8 cellular contexts compared by ENCODE assay signal in the genomic region with DNA sequence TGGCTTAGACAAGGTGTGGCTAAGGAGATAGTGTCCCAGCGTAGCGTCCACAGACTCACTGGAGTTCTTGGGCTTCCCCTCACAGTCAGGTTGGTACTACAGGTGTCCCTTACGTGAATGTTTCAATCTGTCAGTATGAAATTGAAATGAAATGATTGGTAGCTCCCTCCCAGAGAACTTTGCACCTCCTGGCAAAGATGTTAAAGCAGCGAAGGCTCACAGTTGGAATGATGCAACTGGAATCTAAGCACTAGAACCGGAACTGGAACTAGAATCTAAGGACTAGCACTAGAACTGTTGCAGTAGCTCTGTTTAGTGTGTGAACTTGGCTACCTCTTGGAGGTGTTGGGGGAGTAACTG. TPM values are rescaled to one million over a fixed set of nuclear protein-coding genes. Genes with fewer than 3 reads are reported as not detected.
DNase-seq lines count a peak whose midpoint lies in the region; ATAC-seq and TF ChIP-seq lines count a peak whose summit lies in the region.

No MANE protein-coding gene starts in this region.

- H3K4me1 ChIP-seq in SK-N-SH (ENCODE audit: control insufficient read depth in 1 of 2, insufficient read depth in 2 of 2, low read depth in 1 of 2, low read length in 1 of 2): peaks cover 16 to 17% of the 10 kb centered on the region in 2 experiments

- no peak for TF ChIP-seq CTCF in SK-N-SH (IDR thresholded peaks at IDR 0.05)

- H3K27me3 ChIP-seq in SK-N-SH (ENCODE audit: insufficient read depth): no peaks in the 10 kb centered on the region

- peaks cover 9 to 10% of the 10 kb centered on the region in 2 experiments for H3K36me3 ChIP-seq in SK-N-SH (replicated peaks in 1 of 2; ENCODE audit: control insufficient read depth in 1 of 2, insufficient read depth in 2 of 2, low read length in 1 of 2)

- H3F3A ChIP-seq in SK-N-SH (replicated peaks; ENCODE audit: insufficient read depth): peaks cover 7% of the 10 kb centered on the region

- no peaks in the 10 kb centered on the region for H4K20me1 ChIP-seq in SK-N-SH (ENCODE audit: insufficient read depth)

- CTCF ChIA-PET in SK-N-SH (lab: Yijun Ruan, JAX): interaction anchor here (1.3 to 4.1 kb wide), 3 partner anchors 10 to 101 kb away, joined by 3 to 19 read pairs (median 5); a partner anchor contains a TSS

- peaks cover 65% of the 10 kb centered on the region for H3K79me2 ChIP-seq in SK-N-SH (ENCODE audit: insufficient read depth)

- peak overlapping the region; percentile 82 for H3K9ac ChIP-seq in SK-N-SH

- no peak for TF ChIP-seq EP300 in SK-N-SH (IDR thresholded peaks at IDR 0.05; ENCODE audit: borderline replicate concordance in 1 of 2, low read depth in 1 of 2, low read length in 1 of 2)

- ATAC-seq in SK-N-SH treated with all-trans-retinoic acid at 6 μM for 48 hours: no peak; the same call in 2 of the 3 replicates
- no peak for ATAC-seq in HG03045 (IDR thresholded peaks at IDR 0.05; ENCODE audit: unreplicated experiment)
- ATAC-seq in HG03097 (IDR thresholded peaks at IDR 0.05; ENCODE audit: low FRiP score, unreplicated experiment): no peak

- peak overlapping the region in 1 of 2 experiments; percentile 67; a peak in 1 of 4 replicates for H3K27ac ChIP-seq in SK-N-SH (ENCODE audit: low read depth in 2 of 2, low read length in 1 of 2)

- H3K9me3 ChIP-seq in SK-N-SH: no peaks in the 10 kb centered on the region

- WGBS in SK-N-SH (ENCODE audit: low lambda C conversion rate): 30% methylated on average over 4 of the region's 5 CpGs

- no peaks in the 10 kb centered on the region for H3K9me2 ChIP-seq in SK-N-SH

- peak overlapping the region; percentile 92 for H2AFZ ChIP-seq in SK-N-SH (ENCODE audit: low read depth)

- peak overlapping the region; percentile 95 for H3K4me2 ChIP-seq in SK-N-SH

- H3K4me3 ChIP-seq in SK-N-SH (ENCODE audit: low read depth in 2 of 2, low read length in 1 of 2): peak overlapping the region; percentile 96 to 98
- H3K4me3 ChIP-seq in skeletal muscle cell (ENCODE audit: low read depth, low read length): peak overlapping the region; percentile 68

- DNase-seq in SK-N-SH: no peak
- peak; percentile 82 for DNase-seq in RKO (ENCODE audit: low spot score)
- peak; percentile 56 for DNase-seq in fibroblast of peridontal ligament (ENCODE audit: extremely low read depth)
- no peak for DNase-seq in skeletal muscle cell (ENCODE audit: low read depth)
- DNase-seq in NCI-H1048 (lab: John Stamatoyannopoulos, UW): no peak

- no peak for TF ChIP-seq RAD21 in SK-N-SH (IDR thresholded peaks at IDR 0.05; ENCODE audit: low read length)

- POLR2A ChIA-PET in SK-N-SH (lab: Yijun Ruan, JAX): interaction anchor here (1.2 to 2.3 kb wide), 2 partner anchors 32 to 118 kb away, joined by 3 to 15 read pairs; a partner anchor contains a TSS

TF ChIP-seq in SK-N-SH, 30 proteins besides CTCF, POLR2A, EP300 and RAD21 (continues in another document):
- TF ChIP-seq POLR2AphosphoS5 (IDR thresholded peaks at IDR 0.05; ENCODE audit: low read depth, low read length): no peak
- TF ChIP-seq, protein P1, sequence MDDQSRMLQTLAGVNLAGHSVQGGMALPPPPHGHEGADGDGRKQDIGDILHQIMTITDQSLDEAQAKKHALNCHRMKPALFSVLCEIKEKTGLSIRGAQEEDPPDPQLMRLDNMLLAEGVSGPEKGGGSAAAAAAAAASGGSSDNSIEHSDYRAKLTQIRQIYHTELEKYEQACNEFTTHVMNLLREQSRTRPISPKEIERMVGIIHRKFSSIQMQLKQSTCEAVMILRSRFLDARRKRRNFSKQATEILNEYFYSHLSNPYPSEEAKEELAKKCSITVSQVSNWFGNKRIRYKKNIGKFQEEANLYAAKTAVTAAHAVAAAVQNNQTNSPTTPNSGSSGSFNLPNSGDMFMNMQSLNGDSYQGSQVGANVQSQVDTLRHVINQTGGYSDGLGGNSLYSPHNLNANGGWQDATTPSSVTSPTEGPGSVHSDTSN (IDR thresholded peaks at IDR 0.05): no peak
- TF ChIP-seq GATA2 (CRISPR knock-in tag; IDR thresholded peaks at IDR 0.05): no peak
- no peak for TF ChIP-seq RCOR1 (IDR thresholded peaks at IDR 0.05; ENCODE audit: low read length)
- TF ChIP-seq FOSL2 (IDR thresholded peaks at IDR 0.05; ENCODE audit: borderline replicate concordance, low read depth): no peak
- TF ChIP-seq FOXM1 (IDR thresholded peaks at IDR 0.05; ENCODE audit: low read depth): no peak
- TF ChIP-seq, protein P2, sequence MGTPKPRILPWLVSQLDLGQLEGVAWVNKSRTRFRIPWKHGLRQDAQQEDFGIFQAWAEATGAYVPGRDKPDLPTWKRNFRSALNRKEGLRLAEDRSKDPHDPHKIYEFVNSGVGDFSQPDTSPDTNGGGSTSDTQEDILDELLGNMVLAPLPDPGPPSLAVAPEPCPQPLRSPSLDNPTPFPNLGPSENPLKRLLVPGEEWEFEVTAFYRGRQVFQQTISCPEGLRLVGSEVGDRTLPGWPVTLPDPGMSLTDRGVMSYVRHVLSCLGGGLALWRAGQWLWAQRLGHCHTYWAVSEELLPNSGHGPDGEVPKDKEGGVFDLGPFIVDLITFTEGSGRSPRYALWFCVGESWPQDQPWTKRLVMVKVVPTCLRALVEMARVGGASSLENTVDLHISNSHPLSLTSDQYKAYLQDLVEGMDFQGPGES (IDR thresholded peaks at IDR 0.05; ENCODE audit: low read depth, low read length): no peak
- TF ChIP-seq MXI1 (IDR thresholded peaks at IDR 0.05; ENCODE audit: low read depth, low read length): no peak
- no peak for TF ChIP-seq TEAD4 (IDR thresholded peaks at IDR 0.05; ENCODE audit: borderline replicate concordance, insufficient read depth)
- no peak for TF ChIP-seq SMC3 (IDR thresholded peaks at IDR 0.05; ENCODE audit: low read depth, low read length)
- no peak for TF ChIP-seq MEF2A (IDR thresholded peaks at IDR 0.05; ENCODE audit: borderline replicate concordance, low read depth)
- TF ChIP-seq TAF1 (IDR thresholded peaks at IDR 0.05; ENCODE audit: borderline replicate concordance, low read depth, low read length): no peak
- no peak for TF ChIP-seq TCF12 (IDR thresholded peaks at IDR 0.05)
- TF ChIP-seq RFX5 (IDR thresholded peaks at IDR 0.05; ENCODE audit: low read length): no peak
- no peak for TF ChIP-seq NRF1 (IDR thresholded peaks at IDR 0.05; ENCODE audit: low read depth, low read length)
- no peak for TF ChIP-seq NFIC (IDR thresholded peaks at IDR 0.05; ENCODE audit: borderline replicate concordance)

TF ChIP-seq in SK-N-SH treated with all-trans-retinoic acid at 6 μM for 48 hours, 23 proteins besides CTCF, POLR2A, EP300 and RAD21 (continues in another document):
- TF ChIP-seq, protein P3, sequence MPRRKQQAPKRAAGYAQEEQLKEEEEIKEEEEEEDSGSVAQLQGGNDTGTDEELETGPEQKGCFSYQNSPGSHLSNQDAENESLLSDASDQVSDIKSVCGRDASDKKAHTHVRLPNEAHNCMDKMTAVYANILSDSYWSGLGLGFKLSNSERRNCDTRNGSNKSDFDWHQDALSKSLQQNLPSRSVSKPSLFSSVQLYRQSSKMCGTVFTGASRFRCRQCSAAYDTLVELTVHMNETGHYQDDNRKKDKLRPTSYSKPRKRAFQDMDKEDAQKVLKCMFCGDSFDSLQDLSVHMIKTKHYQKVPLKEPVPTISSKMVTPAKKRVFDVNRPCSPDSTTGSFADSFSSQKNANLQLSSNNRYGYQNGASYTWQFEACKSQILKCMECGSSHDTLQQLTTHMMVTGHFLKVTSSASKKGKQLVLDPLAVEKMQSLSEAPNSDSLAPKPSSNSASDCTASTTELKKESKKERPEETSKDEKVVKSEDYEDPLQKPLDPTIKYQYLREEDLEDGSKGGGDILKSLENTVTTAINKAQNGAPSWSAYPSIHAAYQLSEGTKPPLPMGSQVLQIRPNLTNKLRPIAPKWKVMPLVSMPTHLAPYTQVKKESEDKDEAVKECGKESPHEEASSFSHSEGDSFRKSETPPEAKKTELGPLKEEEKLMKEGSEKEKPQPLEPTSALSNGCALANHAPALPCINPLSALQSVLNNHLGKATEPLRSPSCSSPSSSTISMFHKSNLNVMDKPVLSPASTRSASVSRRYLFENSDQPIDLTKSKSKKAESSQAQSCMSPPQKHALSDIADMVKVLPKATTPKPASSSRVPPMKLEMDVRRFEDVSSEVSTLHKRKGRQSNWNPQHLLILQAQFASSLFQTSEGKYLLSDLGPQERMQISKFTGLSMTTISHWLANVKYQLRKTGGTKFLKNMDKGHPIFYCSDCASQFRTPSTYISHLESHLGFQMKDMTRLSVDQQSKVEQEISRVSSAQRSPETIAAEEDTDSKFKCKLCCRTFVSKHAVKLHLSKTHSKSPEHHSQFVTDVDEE (CRISPR knock-in tag; IDR thresholded peaks at IDR 0.05): no peak
- TF ChIP-seq OSR1 (CRISPR knock-in tag; IDR thresholded peaks at IDR 0.05) (no peak), ZFP3 (CRISPR knock-in tag; IDR thresholded peaks at IDR 0.05) (no peak), SNAI2 (CRISPR knock-in tag; IDR thresholded peaks at IDR 0.05) (no peak)
- TF ChIP-seq, protein P4, sequence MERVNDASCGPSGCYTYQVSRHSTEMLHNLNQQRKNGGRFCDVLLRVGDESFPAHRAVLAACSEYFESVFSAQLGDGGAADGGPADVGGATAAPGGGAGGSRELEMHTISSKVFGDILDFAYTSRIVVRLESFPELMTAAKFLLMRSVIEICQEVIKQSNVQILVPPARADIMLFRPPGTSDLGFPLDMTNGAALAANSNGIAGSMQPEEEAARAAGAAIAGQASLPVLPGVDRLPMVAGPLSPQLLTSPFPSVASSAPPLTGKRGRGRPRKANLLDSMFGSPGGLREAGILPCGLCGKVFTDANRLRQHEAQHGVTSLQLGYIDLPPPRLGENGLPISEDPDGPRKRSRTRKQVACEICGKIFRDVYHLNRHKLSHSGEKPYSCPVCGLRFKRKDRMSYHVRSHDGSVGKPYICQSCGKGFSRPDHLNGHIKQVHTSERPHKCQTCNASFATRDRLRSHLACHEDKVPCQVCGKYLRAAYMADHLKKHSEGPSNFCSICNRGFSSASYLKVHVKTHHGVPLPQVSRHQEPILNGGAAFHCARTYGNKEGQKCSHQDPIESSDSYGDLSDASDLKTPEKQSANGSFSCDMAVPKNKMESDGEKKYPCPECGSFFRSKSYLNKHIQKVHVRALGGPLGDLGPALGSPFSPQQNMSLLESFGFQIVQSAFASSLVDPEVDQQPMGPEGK (CRISPR knock-in tag; IDR thresholded peaks at IDR 0.05; ENCODE audit: borderline replicate concordance): no peak

RNA-seq across cellular contexts. Expression of a gene that starts 1.1 kb away (rescaled TPM):
- polyA plus RNA-seq in SK-N-SH (2012; rRNA removed): 7.7 and 11.2 TPM in 2 replicates
- 10.7 and 11.0 TPM in 2 replicates for polyA plus RNA-seq in SK-N-SH (2012; cell fraction: cytosol; rRNA removed)
- 2.0 and 4.6 TPM in 2 replicates for polyA plus RNA-seq in SK-N-SH (2012; cell fraction: nucleus; rRNA removed)

RNA-seq across cellular contexts. Expression of a gene that starts 1.4 kb away (rescaled TPM):
- polyA plus RNA-seq in SK-N-SH (2012; rRNA removed): 13.9 and 17.6 TPM in 2 replicates
- 10.1 and 11.5 TPM in 2 replicates for polyA plus RNA-seq in SK-N-SH (2012; cell fraction: cytosol; rRNA removed)
- 29.8 and 36.0 TPM in 2 replicates for polyA plus RNA-seq in SK-N-SH (2012; cell fraction: nucleus; rRNA removed)

RNA-seq across cellular contexts. Expression of a gene that starts 52.9 kb away (rescaled TPM):
- 29.6 and 31.0 TPM in 2 replicates for polyA plus RNA-seq in SK-N-SH (2012; rRNA removed)
- 42.2 and 73.5 TPM in 2 replicates for polyA plus RNA-seq in SK-N-SH (2012; cell fraction: cytosol; rRNA removed)
- 15.6 and 18.9 TPM in 2 replicates for polyA plus RNA-seq in SK-N-SH (2012; cell fraction: nucleus; rRNA removed)

RNA-seq across cellular contexts. Expression of a gene that starts 53.0 kb away (rescaled TPM):
- 22.5 and 23.2 TPM in 2 replicates for polyA plus RNA-seq in SK-N-SH (2012; rRNA removed)
- polyA plus RNA-seq in SK-N-SH (2012; cell fraction: cytosol; rRNA removed): 27.4 and 27.9 TPM in 2 replicates
- polyA plus RNA-seq in SK-N-SH (2012; cell fraction: nucleus; rRNA removed): 17.7 and 22.0 TPM in 2 replicates

Comparison
In these comparisons a context has a peak if more than half of its experiments do, and no peak if none do; other contexts are left out.
1. DNase-seq: peak in RKO (single experiment) and fibroblast of peridontal ligament (single experiment); none in SK-N-SH (single experiment), skeletal muscle cell (single experiment) and NCI-H1048 (single experiment).